ENCODE assay signal across 8 cellular contexts in the genomic region with DNA sequence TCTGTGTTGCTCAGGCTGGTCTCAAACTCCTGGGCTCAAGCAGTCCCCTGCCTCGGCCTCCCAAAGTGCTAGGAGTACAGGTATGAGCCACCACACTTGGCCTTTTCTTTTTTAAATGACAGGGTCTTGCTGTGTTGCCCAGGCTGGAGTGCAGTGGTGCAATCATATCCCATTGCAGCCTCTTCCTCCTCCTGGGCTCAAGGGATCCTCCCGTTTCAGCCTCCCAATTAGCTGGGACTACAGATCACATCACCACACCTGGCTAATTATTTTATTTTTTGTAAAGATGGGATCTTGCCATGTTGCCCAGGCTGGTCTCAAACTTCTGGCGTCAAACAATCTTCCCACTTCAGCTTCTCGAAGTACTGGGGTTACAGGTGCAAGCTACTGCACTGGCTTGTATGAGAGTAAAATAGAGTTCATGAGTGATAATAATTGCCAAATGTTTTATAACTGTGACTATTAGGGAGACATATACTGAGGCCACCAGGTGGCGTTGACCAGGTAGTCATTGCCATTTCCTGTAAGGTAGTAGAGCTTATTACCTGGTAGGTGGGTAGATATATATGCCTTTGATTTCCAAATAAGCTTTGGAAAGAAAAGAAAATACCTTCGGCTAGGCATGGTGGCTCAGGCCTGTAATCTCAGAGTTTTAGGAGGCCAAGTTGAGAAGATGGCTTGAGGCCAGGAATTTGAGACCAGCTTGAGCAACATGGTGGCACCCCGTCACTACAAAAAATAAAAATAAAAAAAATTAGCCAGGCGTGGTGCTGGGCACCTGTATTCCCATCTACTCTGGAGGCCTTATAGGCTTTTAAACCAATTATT. TPM values are rescaled to one million over a fixed set of nuclear protein-coding genes. Genes with fewer than 3 reads are reported as not detected.
DNase-seq lines count a peak whose midpoint lies in the region; ATAC-seq and TF ChIP-seq lines count a peak whose summit lies in the region.

No MANE protein-coding gene starts in this region.

- H3K4me1 Mint-ChIP-seq in activated CD4-positive, alpha-beta memory T cell treated with anti-CD3 and anti-CD28 coated beads, Interleukin-2, amount 10 ng/mL, durations not matched to agents 7 days and 5 days = peaks cover 52% of the 10 kb centered on the region
- peaks cover 36% of the 10 kb centered on the region for H3K4me1 Mint-ChIP-seq in mesothelial cell of epicardium

- POLR2A ChIA-PET in activated CD4-positive, alpha-beta memory T cell treated with anti-CD3 and anti-CD28 coated beads, Interleukin-2, amount 10 ng/mL, durations not matched to agents 7 days and 5 days (lab: Charles Lee) = interaction anchor here (0.7 to 1.0 kb wide), 2 partner anchors 139 to 234 kb away, joined by 3 read pairs; a partner anchor contains a TSS

- H3K36me3 ChIP-seq in trophoblast cell (ENCODE audit: control insufficient read depth in 1 of 2, insufficient read depth in 2 of 2, low read length in 2 of 2) (peaks cover 7 to 11% of the 10 kb centered on the region in 2 experiments), right atrium auricular region (no peaks in the 10 kb centered on the region)

- no peak overlapping the region for H2BK120ac ChIP-seq in trophoblast cell (ENCODE audit: insufficient read depth, low read length, poor library complexity)

- no peak overlapping the region for H4K8ac ChIP-seq in trophoblast cell (ENCODE audit: low read depth, low read length)

- no peak overlapping the region for H2BK5ac ChIP-seq in trophoblast cell (ENCODE audit: low read depth, low read length, poor library complexity)

- H3K27ac ChIP-seq in trophoblast cell (ENCODE audit: low read depth, low read length) (no peak overlapping the region), right atrium auricular region (no peak overlapping the region)

- no peak overlapping the region for H3K9ac ChIP-seq in trophoblast cell (ENCODE audit: low read length)

- peak overlapping the region; percentile 76 for H3K4ac ChIP-seq in trophoblast cell (ENCODE audit: low read depth, low read length)

- CTCF ChIA-PET in activated CD4-positive, alpha-beta memory T cell treated with anti-CD3 and anti-CD28 coated beads, Interleukin-2, amount 10 ng/mL, durations not matched to agents 7 days and 5 days (lab: Charles Lee) = interaction anchor here (0.7 to 8.1 kb wide), 27 partner anchors 8 to 1436 kb away, joined by 3 to 107 read pairs (median 4); a partner anchor contains a TSS

- TF ChIP-seq CTCF in right atrium auricular region (IDR thresholded peaks at IDR 0.05) (peak in 1 of 2 donors; percentile 31), mesothelial cell of epicardium (IDR thresholded peaks at IDR 0.05; ENCODE audit: unreplicated experiment) (no peak)

- H4K91ac ChIP-seq in trophoblast cell (ENCODE audit: low read depth, low read length) = no peak overlapping the region

- no peak overlapping the region for H2AFZ ChIP-seq in trophoblast cell (ENCODE audit: insufficient read depth, low read length, poor library complexity)

- H3K4me3 Mint-ChIP-seq in activated CD4-positive, alpha-beta memory T cell treated with anti-CD3 and anti-CD28 coated beads, Interleukin-2, amount 10 ng/mL, durations not matched to agents 7 days and 5 days = no peak overlapping the region
- no peak overlapping the region for H3K4me3 Mint-ChIP-seq in mesothelial cell of epicardium

- H3K23ac ChIP-seq in trophoblast cell (ENCODE audit: low read length) = no peak overlapping the region

- no peak overlapping the region for H4K12ac ChIP-seq in trophoblast cell (ENCODE audit: low read depth, low read length)

- H3K4me3 ChIP-seq in trophoblast cell (ENCODE audit: low read depth, low read length) = no peak overlapping the region
- H3K4me3 ChIP-seq in right atrium auricular region = no peak overlapping the region

- DNase-seq in NCI-H2171 treated with DMSO at 0.1 percent for 48 hours (lab: John Stamatoyannopoulos, UW) (peak; percentile 12), NCI-H2171 (lab: John Stamatoyannopoulos, UW) (no peak), trophoblast cell (peak; percentile 30 to 60), right atrium auricular region (ENCODE audit: low spot score) (no peak), mesothelial cell of epicardium (ENCODE audit: low spot score in 2 of 2, unreplicated experiment in 2 of 2) (no peak)
- peak; percentile 41 for DNase-seq in activated CD4-positive, alpha-beta memory T cell treated with anti-CD3 and anti-CD28 coated beads, Interleukin-2, amount 10 ng/mL, durations not matched to agents 7 days and 5 days

- no peak overlapping the region for H3K4me2 ChIP-seq in trophoblast cell (ENCODE audit: low read length)

- H3K36me3 Mint-ChIP-seq in activated CD4-positive, alpha-beta memory T cell treated with anti-CD3 and anti-CD28 coated beads, Interleukin-2, amount 10 ng/mL, durations not matched to agents 7 days and 5 days (ENCODE audit: low read depth) = peaks cover 37% of the 10 kb centered on the region
- peaks cover 25% of the 10 kb centered on the region for H3K36me3 Mint-ChIP-seq in mesothelial cell of epicardium

- H3K27me3 Mint-ChIP-seq in activated CD4-positive, alpha-beta memory T cell treated with anti-CD3 and anti-CD28 coated beads, Interleukin-2, amount 10 ng/mL, durations not matched to agents 7 days and 5 days = no peaks in the 10 kb centered on the region
- H3K27me3 Mint-ChIP-seq in mesothelial cell of epicardium (ENCODE audit: low read depth) = no peaks in the 10 kb centered on the region

- peaks cover 15% of the 10 kb centered on the region for H3K79me2 ChIP-seq in trophoblast cell (ENCODE audit: control insufficient read depth, insufficient read depth, low read length, poor library complexity)

- peaks cover 8% of the 10 kb centered on the region for H3K79me1 ChIP-seq in trophoblast cell (ENCODE audit: low read length)

- no peaks in the 10 kb centered on the region for H3K27me3 ChIP-seq in trophoblast cell (ENCODE audit: insufficient read depth, low read length)
- H3K27me3 ChIP-seq in right atrium auricular region = no peaks in the 10 kb centered on the region

- peak; percentile 22 for ATAC-seq in HG02943 (IDR thresholded peaks at IDR 0.05; ENCODE audit: low read depth, unreplicated experiment)
- no peak for ATAC-seq in HG03469 (IDR thresholded peaks at IDR 0.05; ENCODE audit: unreplicated experiment)

- peaks cover 0 to 4% of the 10 kb centered on the region in 2 experiments for H3K4me1 ChIP-seq in trophoblast cell (ENCODE audit: control insufficient read depth in 1 of 2, insufficient read depth in 2 of 2, low read length in 2 of 2)
- peaks cover 0 to 42% of the 10 kb centered on the region in 2 donors for H3K4me1 ChIP-seq in right atrium auricular region

- H3K27ac Mint-ChIP-seq in activated CD4-positive, alpha-beta memory T cell treated with anti-CD3 and anti-CD28 coated beads, Interleukin-2, amount 10 ng/mL, durations not matched to agents 7 days and 5 days = no peak overlapping the region
- H3K27ac Mint-ChIP-seq in mesothelial cell of epicardium = no peak overlapping the region

- H2AK5ac ChIP-seq in trophoblast cell (ENCODE audit: low read length) = no peak overlapping the region

- no peak overlapping the region for H3K14ac ChIP-seq in trophoblast cell (ENCODE audit: low read length)

- no CpG with 5 or more reads among the region's 8 CpGs for WGBS in trophoblast cell (ENCODE audit: extremely low coverage, insufficient coverage, insufficient read length)

- no peak overlapping the region for H2BK12ac ChIP-seq in trophoblast cell (ENCODE audit: low read length)

- no peak overlapping the region for H3K18ac ChIP-seq in trophoblast cell (ENCODE audit: low read length)

- no peaks in the 10 kb centered on the region for H3K9me3 Mint-ChIP-seq in activated CD4-positive, alpha-beta memory T cell treated with anti-CD3 and anti-CD28 coated beads, Interleukin-2, amount 10 ng/mL, durations not matched to agents 7 days and 5 days
- H3K9me3 Mint-ChIP-seq in mesothelial cell of epicardium = peaks cover 12% of the 10 kb centered on the region

- H3K9me3 ChIP-seq in trophoblast cell (ENCODE audit: insufficient read depth, low read depth, low read length) = peaks cover 2% of the 10 kb centered on the region
- no peaks in the 10 kb centered on the region for H3K9me3 ChIP-seq in right atrium auricular region

RNA-seq across cellular contexts. Expression of a gene that starts 5.4 kb away (rescaled TPM):
- total RNA-seq in activated CD4-positive, alpha-beta memory T cell treated with anti-CD3 and anti-CD28 coated beads, Interleukin-2, amount 10 ng/mL, durations not matched to agents 7 days and 5 days = 10 to 100 TPM; 10.9 to 11.6 TPM
- 56.2 and 62.4 TPM in 2 replicates for polyA plus RNA-seq in trophoblast cell (2013)
- 10 to 100 TPM; 12.1 to 27.5 TPM for total RNA-seq in right atrium auricular region
- total RNA-seq in mesothelial cell of epicardium = 9.7 to 11.3 TPM (median 10.3 TPM) in 3 replicates

Comparison
In these comparisons a context has a peak if more than half of its experiments do, and no peak if none do; other contexts are left out.
1. DNase-seq: peak in NCI-H2171 treated with DMSO at 0.1 percent for 48 hours (single experiment), activated CD4-positive, alpha-beta memory T cell treated with anti-CD3 and anti-CD28 coated beads, Interleukin-2, amount 10 ng/mL, durations not matched to agents 7 days and 5 days (single experiment) and trophoblast cell (2 of 2); none in NCI-H2171 (single experiment), right atrium auricular region (single experiment) and mesothelial cell of epicardium (0 of 2).